Comparison of ENCODE assay signal across 1 cellular context in the genomic region with DNA sequence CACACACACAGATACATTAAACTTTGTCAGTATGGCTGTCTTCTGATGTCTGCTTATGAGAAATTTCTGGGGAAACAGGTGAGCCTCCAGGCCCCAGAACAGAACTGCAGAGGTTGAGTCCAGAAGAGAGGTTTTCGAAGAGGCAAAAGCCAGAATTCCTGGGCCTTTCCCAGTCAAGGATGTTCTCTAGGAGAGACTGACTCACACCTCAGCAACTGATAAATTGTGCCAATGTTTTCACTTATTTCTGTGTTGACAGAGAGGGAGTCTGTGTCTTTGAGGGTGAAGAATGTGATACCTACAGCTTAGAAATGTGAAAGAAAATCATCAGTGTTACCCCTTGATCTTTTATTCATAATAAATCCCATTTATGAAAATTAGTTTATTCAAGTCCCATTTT.
TF ChIP-seq lines count a peak whose summit lies in the region.

No MANE protein-coding gene starts in this region.

TF ChIP-seq in SK-N-SH, 30 proteins besides CTCF, POLR2A, EP300 and RAD21 (continued from another document):
- TF ChIP-seq MEF2A (IDR thresholded peaks at IDR 0.05; ENCODE audit: borderline replicate concordance, low read depth) (no peak), FOXM1 (IDR thresholded peaks at IDR 0.05; ENCODE audit: low read depth) (no peak), USF2 (IDR thresholded peaks at IDR 0.05; ENCODE audit: borderline replicate concordance, low read depth, low read length) (no peak), CHD2 (IDR thresholded peaks at IDR 0.05; ENCODE audit: low read length, partially characterized antibody) (no peak), POLR2AphosphoS5 (IDR thresholded peaks at IDR 0.05; ENCODE audit: low read depth, low read length) (no peak), NFIC (IDR thresholded peaks at IDR 0.05; ENCODE audit: borderline replicate concordance) (no peak)
- TF ChIP-seq, protein P1, sequence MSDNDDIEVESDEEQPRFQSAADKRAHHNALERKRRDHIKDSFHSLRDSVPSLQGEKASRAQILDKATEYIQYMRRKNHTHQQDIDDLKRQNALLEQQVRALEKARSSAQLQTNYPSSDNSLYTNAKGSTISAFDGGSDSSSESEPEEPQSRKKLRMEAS (IDR thresholded peaks at IDR 0.05; ENCODE audit: low read depth) = no peak
- TF ChIP-seq, protein P2, sequence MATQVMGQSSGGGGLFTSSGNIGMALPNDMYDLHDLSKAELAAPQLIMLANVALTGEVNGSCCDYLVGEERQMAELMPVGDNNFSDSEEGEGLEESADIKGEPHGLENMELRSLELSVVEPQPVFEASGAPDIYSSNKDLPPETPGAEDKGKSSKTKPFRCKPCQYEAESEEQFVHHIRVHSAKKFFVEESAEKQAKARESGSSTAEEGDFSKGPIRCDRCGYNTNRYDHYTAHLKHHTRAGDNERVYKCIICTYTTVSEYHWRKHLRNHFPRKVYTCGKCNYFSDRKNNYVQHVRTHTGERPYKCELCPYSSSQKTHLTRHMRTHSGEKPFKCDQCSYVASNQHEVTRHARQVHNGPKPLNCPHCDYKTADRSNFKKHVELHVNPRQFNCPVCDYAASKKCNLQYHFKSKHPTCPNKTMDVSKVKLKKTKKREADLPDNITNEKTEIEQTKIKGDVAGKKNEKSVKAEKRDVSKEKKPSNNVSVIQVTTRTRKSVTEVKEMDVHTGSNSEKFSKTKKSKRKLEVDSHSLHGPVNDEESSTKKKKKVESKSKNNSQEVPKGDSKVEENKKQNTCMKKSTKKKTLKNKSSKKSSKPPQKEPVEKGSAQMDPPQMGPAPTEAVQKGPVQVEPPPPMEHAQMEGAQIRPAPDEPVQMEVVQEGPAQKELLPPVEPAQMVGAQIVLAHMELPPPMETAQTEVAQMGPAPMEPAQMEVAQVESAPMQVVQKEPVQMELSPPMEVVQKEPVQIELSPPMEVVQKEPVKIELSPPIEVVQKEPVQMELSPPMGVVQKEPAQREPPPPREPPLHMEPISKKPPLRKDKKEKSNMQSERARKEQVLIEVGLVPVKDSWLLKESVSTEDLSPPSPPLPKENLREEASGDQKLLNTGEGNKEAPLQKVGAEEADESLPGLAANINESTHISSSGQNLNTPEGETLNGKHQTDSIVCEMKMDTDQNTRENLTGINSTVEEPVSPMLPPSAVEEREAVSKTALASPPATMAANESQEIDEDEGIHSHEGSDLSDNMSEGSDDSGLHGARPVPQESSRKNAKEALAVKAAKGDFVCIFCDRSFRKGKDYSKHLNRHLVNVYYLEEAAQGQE (IDR thresholded peaks at IDR 0.05; ENCODE audit: low read depth, low read length) = no peak
